ENCODE assay signal across 1 cellular context in the genomic region with DNA sequence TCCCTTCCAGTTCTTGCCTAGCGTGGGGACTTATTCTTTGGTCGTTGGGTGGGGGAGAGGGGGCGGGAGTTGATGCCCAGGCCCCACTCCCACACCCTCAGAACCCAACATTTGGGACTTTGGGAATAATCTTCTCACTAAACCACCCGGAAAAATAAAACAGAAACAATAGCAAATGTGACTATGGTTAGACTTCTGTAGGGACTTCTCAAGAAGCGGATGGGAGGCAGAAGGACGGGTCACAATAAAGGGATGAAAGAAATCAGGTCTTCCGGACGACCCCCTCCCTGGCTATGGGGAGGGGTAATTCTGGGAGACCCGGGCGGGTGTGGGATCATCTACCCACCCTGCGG.
TF ChIP-seq lines count a peak whose summit lies in the region.

No MANE protein-coding gene starts in this region.

TF ChIP-seq in H1, 55 proteins besides CTCF, POLR2A, EP300 and RAD21:
- TF ChIP-seq ATF2 (IDR thresholded peaks at IDR 0.05; ENCODE audit: low read length) (no peak), BACH1 (IDR thresholded peaks at IDR 0.05; ENCODE audit: low read length) (no peak), EZH2 (IDR thresholded peaks at IDR 0.05; ENCODE audit: low read depth, low read length, severe bottlenecking) (no peak), RXRA (IDR thresholded peaks at IDR 0.05; ENCODE audit: insufficient read depth, low read depth, low read length) (no peak), KDM4A (IDR thresholded peaks at IDR 0.05; ENCODE audit: low read depth, low read length, severe bottlenecking) (no peak), KDM1A (IDR thresholded peaks at IDR 0.05; ENCODE audit: borderline replicate concordance, low read length) (peak; percentile 22; the same call in 1 of the 2 replicates), RNF2 (IDR thresholded peaks at IDR 0.05; ENCODE audit: borderline replicate concordance, low read depth, low read length, missing control alignments, poor library complexity, severe bottlenecking) (peak; percentile 9), SP1 (IDR thresholded peaks at IDR 0.05; ENCODE audit: low read depth, low read length) (no peak), TAF1 (IDR thresholded peaks at IDR 0.05; ENCODE audit: low read depth, low read length) (no peak)
